In the genomic region with DNA sequence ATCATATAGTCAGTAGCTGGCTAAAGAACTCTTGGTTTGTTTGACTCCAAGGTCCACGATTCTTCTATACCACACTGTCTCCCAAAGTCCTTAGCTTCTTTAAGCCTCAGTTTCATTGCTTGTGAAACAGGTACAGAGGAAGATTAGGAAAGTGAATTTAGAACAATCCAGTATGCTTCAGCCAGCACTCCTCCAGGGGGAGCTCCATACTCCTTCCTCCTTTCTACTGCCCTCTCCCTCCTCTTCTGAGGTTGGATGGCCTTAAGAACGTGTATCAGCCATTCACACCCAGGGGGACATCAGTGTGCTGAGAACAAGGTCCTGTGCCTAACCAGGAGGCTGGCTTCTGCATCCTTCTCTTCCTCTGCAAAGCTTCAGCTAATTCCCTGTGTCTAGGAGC, we compare ENCODE assay signal across 1 cellular context.
TF ChIP-seq lines count a peak whose summit lies in the region.

No MANE protein-coding gene starts in this region.

TF ChIP-seq in HEK293T, 16 proteins besides CTCF, POLR2A, EP300 and RAD21 (continued from another document):
- TF ChIP-seq PKNOX1 (IDR thresholded peaks at IDR 0.05): no peak
- TF ChIP-seq ARNT (IDR thresholded peaks at IDR 0.05): no peak
- TF ChIP-seq SUZ12 (IDR thresholded peaks at IDR 0.05): no peak
- TF ChIP-seq HDGF (IDR thresholded peaks at IDR 0.05; ENCODE audit: borderline replicate concordance): no peak
- TF ChIP-seq FOXM1 (IDR thresholded peaks at IDR 0.05; ENCODE audit: borderline replicate concordance): no peak
- no peak for TF ChIP-seq ZNF384 (IDR thresholded peaks at IDR 0.05)
- no peak for TF ChIP-seq NFRKB (IDR thresholded peaks at IDR 0.05)
